In the genomic region with DNA sequence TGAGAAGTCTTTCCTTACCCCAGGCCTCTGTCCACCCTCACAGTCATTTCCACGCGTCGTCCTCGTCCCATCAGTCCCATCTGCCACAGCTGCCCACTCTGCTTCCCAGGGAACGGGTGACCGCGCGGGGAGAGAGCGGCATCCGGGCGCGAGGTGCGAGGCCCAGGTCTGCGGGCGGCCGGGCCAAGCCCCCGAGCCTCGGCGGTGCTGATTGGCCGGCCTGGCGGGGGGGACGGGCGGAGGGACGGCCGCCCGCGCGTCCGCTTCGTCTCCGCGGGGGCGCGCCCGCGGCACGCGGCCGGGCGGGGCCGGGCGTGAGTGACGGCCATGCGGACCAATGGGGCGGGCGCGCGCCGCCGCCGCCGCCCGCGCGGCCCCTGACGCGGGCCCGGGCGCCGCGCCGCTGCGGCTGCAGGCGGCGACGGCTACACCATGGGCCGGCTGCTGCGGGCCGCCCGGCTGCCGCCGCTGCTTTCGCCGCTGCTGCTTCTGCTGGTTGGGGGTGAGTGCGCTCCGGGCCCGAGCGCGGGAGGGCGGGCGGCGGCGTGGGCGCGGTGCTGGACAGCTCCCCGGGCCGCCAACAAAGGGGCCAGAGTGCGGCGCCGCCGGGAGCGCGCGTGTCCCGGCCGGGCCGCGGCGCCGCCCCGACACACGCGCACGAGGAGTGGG, we compare ENCODE assay signal across 8 cellular contexts. TPM values are rescaled to one million over a fixed set of nuclear protein-coding genes. Genes with fewer than 3 reads are reported as not detected.
A peak's percentile ranks its signal among the peaks of the same experiment; 100 is the strongest.
DNase-seq lines count a peak whose midpoint lies in the region; ATAC-seq and TF ChIP-seq lines count a peak whose summit lies in the region.

A gene with protein sequence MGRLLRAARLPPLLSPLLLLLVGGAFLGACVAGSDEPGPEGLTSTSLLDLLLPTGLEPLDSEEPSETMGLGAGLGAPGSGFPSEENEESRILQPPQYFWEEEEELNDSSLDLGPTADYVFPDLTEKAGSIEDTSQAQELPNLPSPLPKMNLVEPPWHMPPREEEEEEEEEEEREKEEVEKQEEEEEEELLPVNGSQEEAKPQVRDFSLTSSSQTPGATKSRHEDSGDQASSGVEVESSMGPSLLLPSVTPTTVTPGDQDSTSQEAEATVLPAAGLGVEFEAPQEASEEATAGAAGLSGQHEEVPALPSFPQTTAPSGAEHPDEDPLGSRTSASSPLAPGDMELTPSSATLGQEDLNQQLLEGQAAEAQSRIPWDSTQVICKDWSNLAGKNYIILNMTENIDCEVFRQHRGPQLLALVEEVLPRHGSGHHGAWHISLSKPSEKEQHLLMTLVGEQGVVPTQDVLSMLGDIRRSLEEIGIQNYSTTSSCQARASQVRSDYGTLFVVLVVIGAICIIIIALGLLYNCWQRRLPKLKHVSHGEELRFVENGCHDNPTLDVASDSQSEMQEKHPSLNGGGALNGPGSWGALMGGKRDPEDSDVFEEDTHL (plus strand): TSS at position 398 of the 669 bp plus-strand sequence. CDS start 35 bp downstream, at position 433.

- TF ChIP-seq EP300 in stomach (IDR thresholded peaks at IDR 0.05) = no peak

- peaks cover 15% of the 10 kb centered on the region for H3K4me1 ChIP-seq in mononuclear cell (ENCODE audit: insufficient read depth, low read length)
- H3K4me1 ChIP-seq in stomach = peaks cover 13 to 22% (median 15%) of the 10 kb centered on the region in 4 donors

- intact Hi-C loops in activated CD8-positive, alpha-beta T cell treated with anti-CD3 and anti-CD28 coated beads for 36 hours (cut with micrococcal nuclease) = no loop called here
- intact Hi-C loops in stomach (cut with DNase I; ENCODE audit: low total_unique reads) = no loop called here

- peaks cover 2% of the 10 kb centered on the region for H3K36me3 Mint-ChIP-seq in activated CD8-positive, alpha-beta T cell treated with anti-CD3 and anti-CD28 coated beads for 36 hours (ENCODE audit: low read depth)

- no peaks in the 10 kb centered on the region for H3K36me3 ChIP-seq in stomach

- POLR2A ChIA-PET in activated CD8-positive, alpha-beta T cell treated with anti-CD3 and anti-CD28 coated beads for 36 hours (lab: Charles Lee) = interaction anchor here (0.9 to 4.2 kb wide), 5 partner anchors 11 to 43 kb away, joined by 3 to 19 read pairs (median 4); a partner anchor contains a TSS

- 4 to 31% (median 5%) methylated on average over 9 to 93 of the region's 104 CpGs for WGBS in stomach, 5 donors

- peaks cover 30% of the 10 kb centered on the region for H3K4me1 Mint-ChIP-seq in activated CD8-positive, alpha-beta T cell treated with anti-CD3 and anti-CD28 coated beads for 36 hours (ENCODE audit: low read depth)

- TF ChIP-seq POLR2A in erythroblast (IDR thresholded peaks at IDR 0.05; ENCODE audit: low read length) = no peak
- no peak for TF ChIP-seq POLR2A in stomach (IDR thresholded peaks at IDR 0.05)

- peak within 1 kb of the TSS in 2 of 5 donors; percentile 7 to 25 for H3K27ac ChIP-seq in stomach

- DNase-seq in AG09309 (ENCODE audit: low read depth) = no peak
- DNase-seq in NCI-H1417 treated with DMSO at 0.1 percent for 48 hours (lab: John Stamatoyannopoulos, UW) = peak; percentile 33
- peak; percentile 26 for DNase-seq in activated CD8-positive, alpha-beta T cell treated with anti-CD3 and anti-CD28 coated beads for 36 hours
- peak; percentile 72 to 76 for DNase-seq in erythroblast (lab: John Stamatoyannopoulos, UW)
- DNase-seq in stomach = peak; percentile 55

- no peaks in the 10 kb centered on the region for H3K9me3 ChIP-seq in mononuclear cell (ENCODE audit: low read depth, low read length)
- no peaks in the 10 kb centered on the region for H3K9me3 ChIP-seq in stomach

- H3K4me3 ChIP-seq in AG09309 (ENCODE audit: control insufficient read depth, low read depth, low read length) (peak within 1 kb of the TSS; percentile 37), mononuclear cell (ENCODE audit: low read length) (peak within 1 kb of the TSS; percentile 10), stomach (peak within 1 kb of the TSS; percentile 53 to 75 (median 64))

- H3K27me3 ChIP-seq in mononuclear cell (ENCODE audit: insufficient read depth, low read length) (peaks cover 33% of the 10 kb centered on the region), stomach (peaks cover 0 to 20% (median 0%) of the 10 kb centered on the region in 3 donors)

- ATAC-seq in GM18502 (IDR thresholded peaks at IDR 0.05; ENCODE audit: poor library complexity, unreplicated experiment) (peak; percentile 66), HG03196 (IDR thresholded peaks at IDR 0.05; ENCODE audit: unreplicated experiment) (no peak)
- peak; percentile 47 for ATAC-seq in activated CD8-positive, alpha-beta T cell treated with anti-CD3 and anti-CD28 coated beads for 36 hours

- H3K27me3 Mint-ChIP-seq in activated CD8-positive, alpha-beta T cell treated with anti-CD3 and anti-CD28 coated beads for 36 hours = peaks cover 30% of the 10 kb centered on the region

- H3K27ac Mint-ChIP-seq in activated CD8-positive, alpha-beta T cell treated with anti-CD3 and anti-CD28 coated beads for 36 hours = no peak within 1 kb of the TSS

- CTCF ChIA-PET in activated CD8-positive, alpha-beta T cell treated with anti-CD3 and anti-CD28 coated beads for 36 hours (lab: Charles Lee) = interaction anchor here (1.1 to 3.0 kb wide), 2 partner anchors 23 to 54 kb away, joined by 5 to 15 read pairs; no protein-coding TSS in a partner anchor

- peak within 1 kb of the TSS; percentile 65 for H3K4me3 Mint-ChIP-seq in activated CD8-positive, alpha-beta T cell treated with anti-CD3 and anti-CD28 coated beads for 36 hours

- H3K9me3 Mint-ChIP-seq in activated CD8-positive, alpha-beta T cell treated with anti-CD3 and anti-CD28 coated beads for 36 hours = peaks cover 1% of the 10 kb centered on the region

- TF ChIP-seq CTCF in AG09309 (IDR thresholded peaks at IDR 0.05; ENCODE audit: control insufficient read depth, insufficient read depth, low read depth, low read length, missing control alignments) = no peak
- TF ChIP-seq CTCF in activated CD8-positive, alpha-beta T cell treated with anti-CD3 and anti-CD28 coated beads for 36 hours (IDR thresholded peaks at IDR 0.05) = no peak
- TF ChIP-seq CTCF in stomach (IDR thresholded peaks at IDR 0.05) = no peak

RNA-seq across cellular contexts. Expression of the gene that starts here (rescaled TPM):
- total RNA-seq in activated CD8-positive, alpha-beta T cell treated with anti-CD3 and anti-CD28 coated beads for 36 hours = 1 to 10 TPM; 1.1 to 1.3 TPM
- total RNA-seq in mononuclear cell (1.9 TPM), stomach (10 to 100 TPM in 4 of 5 donors, 1 to 10 TPM in 1; 5.3 to 50.9 (median 15.6) TPM)
- polyA plus RNA-seq in stomach = 10 to 100 TPM in 2 of 3 donors, 1 to 10 TPM in 1; 6.3 to 11.6 (median 10.6) TPM

Comparison
In these comparisons a context has a peak if more than half of its experiments do, and no peak if none do; other contexts are left out.
1. H3K4me3 ChIP-seq: peak in every context shown above with its lines; median percentile 64 in stomach; 37 in AG09309; 10 in mononuclear cell.